In genomic region chr14:77040309-77040994, GRCh38 we compare ENCODE assay signal across 8 cellular contexts. TPM values are rescaled to one million over a fixed set of nuclear protein-coding genes. Genes with fewer than 3 reads are reported as not detected.
DNase-seq lines count a peak whose midpoint lies in the region; ATAC-seq, FAIRE-seq and TF ChIP-seq lines count a peak whose summit lies in the region.

No MANE protein-coding gene starts in this region.

- H3K4me1 ChIP-seq in spleen, result peaks cover 79 to 100% (median 96%) of the 10 kb centered on the region in 6 donors

- ATAC-seq in GM18868 (IDR thresholded peaks at IDR 0.05; ENCODE audit: unreplicated experiment), result peak; percentile 74
- peak; percentile 66 for ATAC-seq in HG03159 (IDR thresholded peaks at IDR 0.05; ENCODE audit: unreplicated experiment)

- TF ChIP-seq CTCF in WI38 (IDR thresholded peaks at IDR 0.05; ENCODE audit: low read depth, low read length) (no peak), bronchial epithelial cell (IDR thresholded peaks at IDR 0.05; ENCODE audit: insufficient read depth, low read length, severe bottlenecking) (no peak), spleen (IDR thresholded peaks at IDR 0.05 in 8 of 11, conservative IDR thresholded peaks at IDR 0.05 in 3 of 11) (peak in 1 of 11 experiments; percentile 17)

- intact Hi-C loops in spleen (cut with DNase I; ENCODE audit: low total_unique reads), result no loop called here

- 0 to 2% (median 1%) methylated on average over 20 to 23 of the region's 23 CpGs for WGBS in spleen, 5 donors

- TF ChIP-seq POLR2A in spleen (IDR thresholded peaks at IDR 0.05), result no peak

- H3K36me3 ChIP-seq in bronchial epithelial cell (ENCODE audit: control insufficient read depth, insufficient read depth, low read length) (no peaks in the 10 kb centered on the region), spleen (no peaks in the 10 kb centered on the region)

- H3K27me3 ChIP-seq in bronchial epithelial cell (ENCODE audit: control insufficient read depth, insufficient read depth, low read length), result no peaks in the 10 kb centered on the region
- H3K27me3 ChIP-seq in spleen (replicated peaks in 1 of 7), result no peaks in the 10 kb centered on the region

- peak overlapping the region; percentile 90 to 100 (median 98) for H3K27ac ChIP-seq in spleen

- FAIRE-seq in A204.1 (lab: Jason Lieb, UNC), result peak; percentile 95
- no peak for FAIRE-seq in bronchial epithelial cell (lab: Jason Lieb, UNC)

- peak overlapping the region; percentile 51 for H3K4me3 ChIP-seq in WI38 (ENCODE audit: low read depth, low read length)
- peak overlapping the region; percentile 21 for H3K4me3 ChIP-seq in bronchial epithelial cell (ENCODE audit: low read depth, low read length)
- H3K4me3 ChIP-seq in spleen, result peak overlapping the region; percentile 4 to 63 (median 26)

- H3K9me3 ChIP-seq in spleen, result no peaks in the 10 kb centered on the region

- DNase-seq in NCI-H2227 (lab: John Stamatoyannopoulos, UW; ENCODE audit: unreplicated experiment) (peak; percentile 99), bronchial epithelial cell (ENCODE audit: low read depth) (peak; percentile 89), iris pigment epithelial cell (ENCODE audit: low read depth) (peak; percentile 99), spleen (peak; percentile 99)

RNA-seq across cellular contexts. Expression of gene IRF2BPL, which starts 11.9 kb away (rescaled TPM):
- total RNA-seq in bronchial epithelial cell (12.0 and 12.1 TPM in 2 replicates), spleen (10 to 100 TPM; 38.2 to 62.7 (median 47.7) TPM)
- 10 to 100 TPM in 1 of 3 donors, 1 to 10 TPM in 2; 4.1 to 15.8 (median 6.3) TPM for polyA plus RNA-seq in spleen

RNA-seq across cellular contexts. Expression of gene CIPC, which starts 57.6 kb away (rescaled TPM):
- total RNA-seq in bronchial epithelial cell, result 9.7 and 14.5 TPM in 2 replicates
- total RNA-seq in spleen, result 10 to 100 TPM; 14.9 to 33.8 (median 24.7) TPM
- polyA plus RNA-seq in spleen, result 1 to 10 TPM; 4.2 to 9.6 (median 5.1) TPM

Comparison
In these comparisons a context has a peak if more than half of its experiments do, and no peak if none do; other contexts are left out.
1. Peak in every context shown above with its lines: DNase-seq, ATAC-seq, H3K4me3 ChIP-seq and H3K27ac ChIP-seq.